ENCODE assay signal across 2 cellular contexts in genomic region chr17:78206298-78206697, GRCh38.
TF ChIP-seq lines count a peak whose summit lies in the region.

No MANE protein-coding gene starts in this region.

TF ChIP-seq in HCT116, 20 proteins besides CTCF, POLR2A, EP300 and RAD21:
- TF ChIP-seq ZBTB33 (IDR thresholded peaks at IDR 0.05; ENCODE audit: extremely low read depth, insufficient replicate concordance, low read length) (no peak), EZH2phosphoT487 (IDR thresholded peaks at IDR 0.05; ENCODE audit: borderline replicate concordance) (no peak), MAX (IDR thresholded peaks at IDR 0.05) (no peak), TCF7L2 (IDR thresholded peaks at IDR 0.05; ENCODE audit: borderline replicate concordance, extremely low read depth, insufficient read depth, insufficient read length) (no peak), ZFX (IDR thresholded peaks at IDR 0.05) (no peak), SP1 (IDR thresholded peaks at IDR 0.05; ENCODE audit: low read depth) (no peak), FOSL1 (IDR thresholded peaks at IDR 0.05; ENCODE audit: low read depth) (no peak), ELF1 (IDR thresholded peaks at IDR 0.05; ENCODE audit: borderline replicate concordance, low read depth) (no peak)

TF ChIP-seq in endothelial cell of umbilical vein, 7 proteins besides CTCF, POLR2A, EP300 and RAD21:
- TF ChIP-seq FOS (IDR thresholded peaks at IDR 0.05; ENCODE audit: borderline replicate concordance, insufficient read depth, low read length) (no peak), JUN (IDR thresholded peaks at IDR 0.05; ENCODE audit: borderline replicate concordance, insufficient read depth, insufficient read length, low read depth) (no peak), EZH2 (IDR thresholded peaks at IDR 0.05; ENCODE audit: borderline replicate concordance, low read depth, low read length, severe bottlenecking) (no peak), MAX (IDR thresholded peaks at IDR 0.05; ENCODE audit: insufficient read depth, insufficient read length) (no peak)
